In genomic region chr1:27856561-27857343, GRCh38 we compare ENCODE assay signal across 1 cellular context.
A peak's percentile ranks its signal among the peaks of the same experiment; 100 is the strongest.
TF ChIP-seq lines count a peak whose summit lies in the region.

No MANE protein-coding gene starts in this region.

TF ChIP-seq in K562, 482 proteins besides CTCF, POLR2A, EP300 and RAD21:
- no peak for TF ChIP-seq KLF16 (IDR thresholded peaks at IDR 0.05)
- peak; percentile 22; the same call in 1 of the 2 replicates for TF ChIP-seq CBFA2T3 (IDR thresholded peaks at IDR 0.05)
- TF ChIP-seq GTF2A2 (tag; IDR thresholded peaks at IDR 0.05) = no peak
- no peak for TF ChIP-seq ZNF165 (CRISPR knock-in tag; IDR thresholded peaks at IDR 0.05; ENCODE audit: borderline replicate concordance)
- TF ChIP-seq BMI1 (IDR thresholded peaks at IDR 0.05; ENCODE audit: low read length) = no peak
- no peak for TF ChIP-seq ETV6 (IDR thresholded peaks at IDR 0.05; ENCODE audit: borderline replicate concordance in 1 of 2, low read depth in 2 of 2, low read length in 1 of 2)
- no peak for TF ChIP-seq ETV6 (CRISPR knock-in tag; IDR thresholded peaks at IDR 0.05; ENCODE audit: borderline replicate concordance)
- TF ChIP-seq CBFA2T2 (conservative IDR thresholded peaks at IDR 0.05) = peak; percentile 17; the same call in 1 of the 2 replicates
- no peak for TF ChIP-seq ARID3B (CRISPR knock-in tag; IDR thresholded peaks at IDR 0.05; ENCODE audit: borderline replicate concordance)
